Comparison of ENCODE assay signal across 1 cellular context in the genomic region with DNA sequence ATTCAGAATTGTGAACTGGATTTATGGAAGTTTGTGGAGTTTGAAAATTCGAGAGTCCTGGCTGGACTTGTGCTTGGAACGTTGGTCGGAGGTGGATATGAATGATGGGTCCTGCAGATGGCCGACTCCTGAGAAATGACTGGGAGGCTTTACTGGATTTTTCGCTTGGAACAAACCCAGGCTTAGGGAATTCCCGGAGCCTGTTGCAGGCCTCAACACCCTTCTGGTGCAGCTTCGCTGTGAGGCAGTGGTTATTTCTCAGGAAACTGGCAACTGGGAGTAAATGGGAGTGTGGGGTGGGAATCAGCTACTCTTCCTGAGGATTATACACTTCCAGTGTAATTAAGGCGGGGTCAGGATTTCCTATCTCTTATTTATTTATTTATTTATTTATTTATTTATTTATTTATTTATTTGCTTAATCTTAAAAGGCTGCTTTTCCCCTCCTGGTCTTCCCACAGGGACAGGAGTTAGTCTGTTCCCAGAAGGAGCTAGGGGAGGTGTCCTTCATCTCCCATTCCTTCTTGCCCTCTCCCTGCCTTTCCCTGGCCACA.
TF ChIP-seq lines count a peak whose summit lies in the region.

No MANE protein-coding gene starts in this region.

TF ChIP-seq in H1, 55 proteins besides CTCF, POLR2A, EP300 and RAD21:
- no peak for TF ChIP-seq TAF7 (optimal IDR thresholded peaks at IDR 0.05; ENCODE audit: borderline replicate concordance, low read depth, low read length)
- no peak for TF ChIP-seq POU5F1 (IDR thresholded peaks at IDR 0.05; ENCODE audit: low read depth, low read length)
- no peak for TF ChIP-seq CBX8 (IDR thresholded peaks at IDR 0.05; ENCODE audit: borderline replicate concordance, low read depth, low read length)
- no peak for TF ChIP-seq JUND (IDR thresholded peaks at IDR 0.05; ENCODE audit: low read length)
- no peak for TF ChIP-seq NRF1 (IDR thresholded peaks at IDR 0.05; ENCODE audit: low read depth, low read length)
- no peak for TF ChIP-seq YY1 (IDR thresholded peaks at IDR 0.05; ENCODE audit: low read depth, low read length)
- no peak for TF ChIP-seq EGR1 (IDR thresholded peaks at IDR 0.05; ENCODE audit: borderline replicate concordance, low read depth, low read length)
- TF ChIP-seq, protein P1, sequence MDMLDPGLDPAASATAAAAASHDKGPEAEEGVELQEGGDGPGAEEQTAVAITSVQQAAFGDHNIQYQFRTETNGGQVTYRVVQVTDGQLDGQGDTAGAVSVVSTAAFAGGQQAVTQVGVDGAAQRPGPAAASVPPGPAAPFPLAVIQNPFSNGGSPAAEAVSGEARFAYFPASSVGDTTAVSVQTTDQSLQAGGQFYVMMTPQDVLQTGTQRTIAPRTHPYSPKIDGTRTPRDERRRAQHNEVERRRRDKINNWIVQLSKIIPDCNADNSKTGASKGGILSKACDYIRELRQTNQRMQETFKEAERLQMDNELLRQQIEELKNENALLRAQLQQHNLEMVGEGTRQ (IDR thresholded peaks at IDR 0.05; ENCODE audit: low read length) = no peak
- no peak for TF ChIP-seq SP1 (IDR thresholded peaks at IDR 0.05; ENCODE audit: low read depth, low read length)
- no peak for TF ChIP-seq BACH1 (IDR thresholded peaks at IDR 0.05; ENCODE audit: low read length)
- no peak for TF ChIP-seq NANOG (IDR thresholded peaks at IDR 0.05; ENCODE audit: insufficient read depth, low read depth, low read length, poor library complexity, severe bottlenecking)
- TF ChIP-seq, protein P2, sequence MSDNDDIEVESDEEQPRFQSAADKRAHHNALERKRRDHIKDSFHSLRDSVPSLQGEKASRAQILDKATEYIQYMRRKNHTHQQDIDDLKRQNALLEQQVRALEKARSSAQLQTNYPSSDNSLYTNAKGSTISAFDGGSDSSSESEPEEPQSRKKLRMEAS (IDR thresholded peaks at IDR 0.05) = no peak
- no peak for TF ChIP-seq RBBP5 (IDR thresholded peaks at IDR 0.05; ENCODE audit: borderline replicate concordance, low read depth, low read length)
- TF ChIP-seq KDM4A (IDR thresholded peaks at IDR 0.05; ENCODE audit: low read depth, low read length, severe bottlenecking) = no peak
- TF ChIP-seq ZNF274 (IDR thresholded peaks at IDR 0.05; ENCODE audit: borderline replicate concordance, extremely low read depth, low read length) = no peak
